ENCODE assay signal across 9 cellular contexts in the genomic region with DNA sequence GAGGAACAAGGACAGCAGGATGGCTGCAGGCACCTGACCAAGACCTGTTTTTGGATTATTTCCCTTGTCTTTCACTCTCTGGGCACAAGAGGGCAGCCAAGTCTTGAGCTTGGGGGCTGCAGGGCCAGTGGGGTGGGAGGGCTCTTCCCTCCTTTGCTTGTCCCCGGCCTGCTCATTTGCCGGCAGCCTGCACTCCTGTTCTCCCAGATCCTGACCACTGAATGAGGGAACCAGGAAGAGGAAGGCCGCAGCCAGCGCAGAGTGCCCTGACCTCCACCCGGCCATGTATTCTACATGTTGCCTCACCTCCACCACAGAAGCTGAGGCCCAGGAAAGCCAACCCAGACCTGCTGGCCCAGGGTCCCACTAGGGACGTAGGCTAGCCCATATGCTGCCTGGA. TPM values are rescaled to one million over a fixed set of nuclear protein-coding genes. Genes with fewer than 3 reads are reported as not detected.
A peak's percentile ranks its signal among the peaks of the same experiment; 100 is the strongest.
DNase-seq lines count a peak whose midpoint lies in the region; ATAC-seq and TF ChIP-seq lines count a peak whose summit lies in the region.
"Had no signal": no experiment of that assay in that cellular context is flagged by ENCODE, and none has a peak within 500 bp of the region (broad histone marks: within the 10 kb centered on the region; RNA-seq: fewer than 3 reads in every experiment).

No MANE protein-coding gene starts in this region.

- H3K27ac ChIP-seq in DOHH2 (ENCODE audit: low read depth, low read length) (no peak overlapping the region), neuronal stem cell (replicated peaks; ENCODE audit: low read length) (no peak overlapping the region)
- H3K27ac ChIP-seq in CD4-positive, alpha-beta memory T cell (ENCODE audit: low read depth, low read length), result no peak overlapping the region

- no peak overlapping the region for H3K27ac Mint-ChIP-seq in CD4-positive, alpha-beta memory T cell
- H3K27ac Mint-ChIP-seq: activated B cell treated with CpG ODN at 0.5 μM for 24 hours had no signal

- POLR2A ChIA-PET in CD4-positive, alpha-beta memory T cell (lab: Charles Lee; ENCODE audit: partially characterized antibody), result no interaction called here

- H4K91ac ChIP-seq in neuronal stem cell (ENCODE audit: low read depth, low read length, poor library complexity), result no peak overlapping the region

- H3K4me2 ChIP-seq in DOHH2 (ENCODE audit: low read length) (no peak overlapping the region), neuronal stem cell (ENCODE audit: insufficient read depth, low read length, poor library complexity, severe bottlenecking) (no peak overlapping the region)

- no peak overlapping the region for H3K9ac ChIP-seq in neuronal stem cell (ENCODE audit: low read depth, low read length, poor library complexity)

- H3K4me3 ChIP-seq in DOHH2 (ENCODE audit: low read length) (no peak overlapping the region), neuronal stem cell (ENCODE audit: low read length in 2 of 2) (no peak overlapping the region)
- H3K4me3 ChIP-seq in CD4-positive, alpha-beta memory T cell (ENCODE audit: low read length in 2 of 2), result no peak overlapping the region

- H3K23ac ChIP-seq in neuronal stem cell (ENCODE audit: low read depth, low read length, poor library complexity), result no peak overlapping the region

- peaks cover 15 to 27% of the 10 kb centered on the region in 2 donors for H3K27me3 Mint-ChIP-seq in CD4-positive, alpha-beta memory T cell

- no peak overlapping the region for H2BK12ac ChIP-seq in neuronal stem cell (ENCODE audit: low read length)

- H3K36me3 ChIP-seq in DOHH2 (ENCODE audit: control insufficient read depth, low read length), result no peaks in the 10 kb centered on the region
- H3K36me3 ChIP-seq in neuronal stem cell (replicated peaks in 1 of 2; ENCODE audit: control insufficient read depth in 2 of 2, insufficient read depth in 2 of 2, low read length in 2 of 2), result no peaks in the 10 kb centered on the region
- no peaks in the 10 kb centered on the region for H3K36me3 ChIP-seq in CD4-positive, alpha-beta memory T cell (ENCODE audit: insufficient read depth, low read length)

- H3K9me3 Mint-ChIP-seq in CD4-positive, alpha-beta memory T cell, result peaks cover 0 to 3% (median 0%) of the 10 kb centered on the region in 8 donors
- H3K9me3 Mint-ChIP-seq: activated B cell treated with CpG ODN at 0.5 μM for 24 hours had no signal

- H3K4me1 Mint-ChIP-seq in CD4-positive, alpha-beta memory T cell, result no peaks in the 10 kb centered on the region
- H3K4me1 Mint-ChIP-seq: activated B cell treated with CpG ODN at 0.5 μM for 24 hours had no signal

- no peak overlapping the region for H3K4ac ChIP-seq in neuronal stem cell (ENCODE audit: low read length)

- H3K27me3 ChIP-seq in DOHH2 (ENCODE audit: control insufficient read depth, low read length) (0 out of 2 replicates have a peak, but pooled peaks cover 5% of the 10 kb centered on the region), neuronal stem cell (ENCODE audit: control insufficient read depth in 3 of 3, insufficient read depth in 3 of 3, low read depth in 1 of 3, low read length in 3 of 3) (peaks cover 0 to 6% (median 0%) of the 10 kb centered on the region in 3 experiments)
- peaks cover 5% of the 10 kb centered on the region for H3K27me3 ChIP-seq in CD4-positive, alpha-beta memory T cell (ENCODE audit: insufficient read depth, low read length)

- CTCF ChIA-PET in CD4-positive, alpha-beta memory T cell (lab: Charles Lee; ENCODE audit: partially characterized antibody), result no interaction called here

- no peak overlapping the region for H2BK5ac ChIP-seq in neuronal stem cell (ENCODE audit: low read length)

- no peak for TF ChIP-seq POLR2A in erythroblast (IDR thresholded peaks at IDR 0.05; ENCODE audit: low read length)

- peak overlapping the region; percentile 43 for H4K8ac ChIP-seq in neuronal stem cell (ENCODE audit: low read depth, low read length)

- H2AK5ac ChIP-seq in neuronal stem cell (ENCODE audit: low read depth, low read length), result no peak overlapping the region

- peak overlapping the region; percentile 58 for H3K18ac ChIP-seq in neuronal stem cell (ENCODE audit: low read length)

- no peak overlapping the region for H3K14ac ChIP-seq in neuronal stem cell (ENCODE audit: low read length)

- WGBS in neuronal stem cell (ENCODE audit: extremely low coverage in 2 of 2, insufficient read length in 2 of 2, insufficient replicate concordance in 1 of 2), 2 donors, result no CpG with 5 or more reads among the region's 6 CpGs

- H3K9me3 ChIP-seq in DOHH2 (ENCODE audit: control insufficient read depth, insufficient read depth, low read length) (no peaks in the 10 kb centered on the region), neuronal stem cell (replicated peaks in 1 of 2; ENCODE audit: control insufficient read depth in 2 of 2, insufficient read depth in 1 of 2, low read depth in 1 of 2, low read length in 2 of 2) (no peaks in the 10 kb centered on the region)
- H3K9me3 ChIP-seq in CD4-positive, alpha-beta memory T cell (ENCODE audit: control insufficient read depth in 1 of 2, low read length in 2 of 2), result no peaks in the 10 kb centered on the region

- H3K79me1 ChIP-seq in neuronal stem cell (ENCODE audit: low read depth, low read length), result no peaks in the 10 kb centered on the region

- no peaks in the 10 kb centered on the region for H3K36me3 Mint-ChIP-seq in CD4-positive, alpha-beta memory T cell

- peak overlapping the region; percentile 17 for H2BK15ac ChIP-seq in neuronal stem cell (ENCODE audit: low read length)

- H3F3A ChIP-seq in DOHH2 (ENCODE audit: control insufficient read depth, insufficient read depth), result no peaks in the 10 kb centered on the region

- ATAC-seq in GM18870 (IDR thresholded peaks at IDR 0.05; ENCODE audit: unreplicated experiment), result no peak

- no peaks in the 10 kb centered on the region for H4K20me1 ChIP-seq in DOHH2 (ENCODE audit: control insufficient read depth, insufficient read depth, low read depth, low read length)

- DNase-seq in RPMI8226, result peak; percentile 35
- peak; percentile 19 to 50 for DNase-seq in erythroblast (lab: John Stamatoyannopoulos, UW)
- peak; percentile 66 for DNase-seq in neuronal stem cell (ENCODE audit: low spot score)
- DNase-seq in MV-4-11 (lab: John Stamatoyannopoulos, UW), result no peak
- no peak for DNase-seq in CD4-positive, alpha-beta memory T cell
- DNase-seq: activated B cell treated with CpG ODN at 0.5 μM for 24 hours had no signal

- intact Hi-C loops in CD4-positive, alpha-beta memory T cell (cut with micrococcal nuclease), result no loop called here

- H3K4me3 Mint-ChIP-seq in CD4-positive, alpha-beta memory T cell, result no peak overlapping the region
- H3K4me3 Mint-ChIP-seq: activated B cell treated with CpG ODN at 0.5 μM for 24 hours had no signal

- H3K4me1 ChIP-seq in DOHH2 (ENCODE audit: control insufficient read depth, low read length), result no peaks in the 10 kb centered on the region
- peaks cover 0 to 11% of the 10 kb centered on the region in 2 donors for H3K4me1 ChIP-seq in neuronal stem cell (ENCODE audit: control insufficient read depth in 2 of 2, insufficient read depth in 1 of 2, low read depth in 1 of 2, low read length in 2 of 2)
- no peaks in the 10 kb centered on the region for H3K4me1 ChIP-seq in CD4-positive, alpha-beta memory T cell (ENCODE audit: insufficient read depth, low read length)

- no peak overlapping the region for H2BK120ac ChIP-seq in neuronal stem cell (ENCODE audit: low read depth, low read length)

- H2AFZ ChIP-seq in neuronal stem cell (ENCODE audit: low read length), result peak overlapping the region; percentile 84

- H3K79me2 ChIP-seq in DOHH2 (ENCODE audit: control insufficient read depth, low read length), result no peaks in the 10 kb centered on the region

- H3K9me2 ChIP-seq in DOHH2 (replicated peaks; ENCODE audit: control insufficient read depth, low read length), result no peaks in the 10 kb centered on the region

- TF ChIP-seq CTCF in DOHH2 (IDR thresholded peaks at IDR 0.05; ENCODE audit: low read depth, low read length, poor library complexity, severe bottlenecking) (peak; percentile 59), LNCAP (IDR thresholded peaks at IDR 0.05) (peak; percentile 71)

RNA-seq across cellular contexts. Expression of gene NNMT, which starts 15.5 kb away (rescaled TPM):
- polyA plus RNA-seq in neuronal stem cell (2013, experiment 1 of 2), result 0.54 TPM
- 0.79 TPM for polyA plus RNA-seq in neuronal stem cell (2013, experiment 2 of 2)
- not detected for total RNA-seq in CD4-positive, alpha-beta memory T cell
- polyA plus RNA-seq in CD4-positive, alpha-beta memory T cell, result not detected
- total RNA-seq: activated B cell treated with CpG ODN at 0.5 μM for 24 hours had no signal

Comparison
In these comparisons a context has a peak if more than half of its experiments do, and no peak if none do; other contexts are left out.
1. DNase-seq: peak in RPMI8226 (single experiment), erythroblast (2 of 2) and neuronal stem cell (single experiment); none in MV-4-11 (single experiment) and CD4-positive, alpha-beta memory T cell (0 of 5).